ENCODE assay signal across 1 cellular context in the genomic region with DNA sequence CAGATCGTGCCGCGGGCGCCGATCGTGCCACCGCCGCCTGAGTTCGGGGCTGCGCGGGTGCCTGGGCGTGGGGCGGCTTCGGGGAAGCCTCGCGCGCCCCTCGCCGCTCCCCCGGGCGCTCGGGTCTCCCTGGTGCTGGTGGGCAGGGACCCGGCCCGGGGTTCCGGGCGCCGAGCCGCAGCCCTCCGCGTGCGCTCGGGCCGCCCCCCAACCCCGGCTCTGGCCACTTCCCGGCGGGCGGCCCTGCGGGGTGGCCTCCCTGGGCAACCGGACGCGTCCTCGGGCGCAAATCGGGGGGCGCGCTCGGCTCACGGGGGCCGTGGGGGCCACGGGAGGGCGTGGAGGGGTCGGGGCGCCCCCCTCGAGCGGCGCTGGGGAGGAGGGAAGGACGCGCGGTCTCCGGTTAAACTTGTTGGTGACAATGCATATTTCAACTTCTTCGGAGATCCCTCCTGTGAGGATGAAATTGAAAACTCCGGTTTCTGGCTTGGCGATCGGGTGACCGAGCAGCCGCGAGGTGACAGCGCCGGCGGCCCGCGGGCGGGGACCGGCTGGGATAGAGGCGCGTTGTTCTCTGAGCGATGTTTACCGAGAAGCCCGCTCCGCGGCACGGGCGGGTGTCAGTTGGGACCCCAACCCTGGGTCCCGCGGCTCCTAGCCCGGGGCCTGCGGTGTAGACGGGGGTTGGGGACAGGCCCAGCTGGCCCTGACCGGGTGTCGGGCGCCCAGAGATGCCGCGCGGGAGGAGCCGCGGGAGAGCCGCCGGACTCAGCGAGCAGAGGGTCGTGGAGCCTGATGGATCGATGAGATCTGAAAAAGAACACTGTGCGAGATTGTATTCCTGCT.
TF ChIP-seq lines count a peak whose summit lies in the region.

No MANE protein-coding gene starts in this region.

TF ChIP-seq in HepG2, 621 proteins besides CTCF, POLR2A, EP300 and RAD21 (continued from another document and continues in another):
- TF ChIP-seq, protein P1, sequence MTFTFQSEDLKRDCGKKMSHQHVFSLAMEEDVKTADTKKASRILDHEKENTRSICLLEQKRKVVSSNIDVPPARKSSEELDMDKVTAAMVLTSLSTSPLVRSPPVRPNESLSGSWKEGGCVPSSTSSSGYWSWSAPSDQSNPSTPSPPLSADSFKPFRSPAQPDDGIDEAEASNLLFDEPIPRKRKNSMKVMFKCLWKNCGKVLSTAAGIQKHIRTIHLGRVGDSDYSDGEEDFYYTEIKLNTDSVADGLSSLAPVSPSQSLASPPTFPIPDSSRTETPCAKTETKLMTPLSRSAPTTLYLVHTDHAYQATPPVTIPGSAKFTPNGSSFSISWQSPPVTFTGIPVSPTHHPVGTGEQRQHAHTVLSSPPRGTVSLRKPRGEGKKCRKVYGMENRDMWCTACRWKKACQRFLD (CRISPR knock-in tag; IDR thresholded peaks at IDR 0.05; ENCODE audit: borderline replicate concordance) = no peak; the same call in 1 of the 2 replicates
- TF ChIP-seq ZNF44 (CRISPR knock-in tag; IDR thresholded peaks at IDR 0.05) (no peak), ZNF260 (CRISPR knock-in tag; IDR thresholded peaks at IDR 0.05; ENCODE audit: borderline replicate concordance, low read depth) (no peak), NAIF1 (CRISPR knock-in tag; IDR thresholded peaks at IDR 0.05; ENCODE audit: borderline replicate concordance) (no peak), NFE2L1 (CRISPR knock-in tag; IDR thresholded peaks at IDR 0.05; ENCODE audit: borderline replicate concordance) (no peak), ZNF232 (CRISPR knock-in tag; IDR thresholded peaks at IDR 0.05; ENCODE audit: borderline replicate concordance) (no peak), SPEN (CRISPR knock-in tag; IDR thresholded peaks at IDR 0.05; ENCODE audit: low read depth) (no peak), HDAC1 (CRISPR knock-in tag; IDR thresholded peaks at IDR 0.05) (no peak; the same call in 1 of the 2 replicates), CBX1 (IDR thresholded peaks at IDR 0.05; ENCODE audit: low read depth) (no peak), ZNF101 (CRISPR knock-in tag; IDR thresholded peaks at IDR 0.05; ENCODE audit: borderline replicate concordance, low read depth) (no peak), TBX3 (IDR thresholded peaks at IDR 0.05; ENCODE audit: borderline replicate concordance) (no peak), ZNF207 (IDR thresholded peaks at IDR 0.05; ENCODE audit: borderline replicate concordance) (no peak), IRF2 (CRISPR knock-in tag; IDR thresholded peaks at IDR 0.05) (no peak), NR2F1 (CRISPR knock-in tag; IDR thresholded peaks at IDR 0.05) (no peak), PPARG (CRISPR knock-in tag; conservative IDR thresholded peaks at IDR 0.05) (no peak), NFYB (CRISPR knock-in tag; IDR thresholded peaks at IDR 0.05) (no peak), ZNF879 (CRISPR knock-in tag; IDR thresholded peaks at IDR 0.05) (0 out of 2 replicates have a peak, but pooled peaks have one; percentile 36), HOXA5 (CRISPR knock-in tag; IDR thresholded peaks at IDR 0.05) (no peak), MBD4 (IDR thresholded peaks at IDR 0.05; ENCODE audit: borderline replicate concordance, low read length) (no peak), CHCHD3 (CRISPR knock-in tag; IDR thresholded peaks at IDR 0.05) (0 out of 2 replicates have a peak, but pooled peaks have one; percentile 74), HHEX (CRISPR knock-in tag; IDR thresholded peaks at IDR 0.05) (no peak), ZNF749 (CRISPR knock-in tag; IDR thresholded peaks at IDR 0.05; ENCODE audit: borderline replicate concordance) (no peak), HMG20B (CRISPR knock-in tag; conservative IDR thresholded peaks at IDR 0.05) (no peak), NRL (CRISPR knock-in tag; IDR thresholded peaks at IDR 0.05; ENCODE audit: borderline replicate concordance) (no peak; the same call in 1 of the 2 replicates), SNRNP70 (IDR thresholded peaks at IDR 0.05; ENCODE audit: low read depth, low read length) (no peak), MBNL3 (CRISPR knock-in tag; conservative IDR thresholded peaks at IDR 0.05) (no peak), SIX4 (CRISPR knock-in tag; IDR thresholded peaks at IDR 0.05) (no peak), NR2F6 (IDR thresholded peaks at IDR 0.05) (no peak), NR2F6 (CRISPR knock-in tag; IDR thresholded peaks at IDR 0.05) (no peak), NCOA1 (CRISPR knock-in tag; IDR thresholded peaks at IDR 0.05) (peak; percentile 30; the same call in 1 of the 2 replicates), GABPB1 (CRISPR knock-in tag; IDR thresholded peaks at IDR 0.05) (peak; percentile 42; the same call in 1 of the 2 replicates), FOXC1 (CRISPR knock-in tag; IDR thresholded peaks at IDR 0.05; ENCODE audit: borderline replicate concordance) (0 out of 2 replicates have a peak, but pooled peaks have one; percentile 14), ATF1 (CRISPR knock-in tag; IDR thresholded peaks at IDR 0.05) (no peak), MED1 (CRISPR knock-in tag; IDR thresholded peaks at IDR 0.05) (no peak; the same call in 1 of the 2 replicates), GPN1 (CRISPR knock-in tag; IDR thresholded peaks at IDR 0.05; ENCODE audit: borderline replicate concordance) (no peak), ZSCAN9 (CRISPR knock-in tag; IDR thresholded peaks at IDR 0.05; ENCODE audit: borderline replicate concordance) (no peak), KLF6 (CRISPR knock-in tag; IDR thresholded peaks at IDR 0.05) (no peak), ZNF33A (CRISPR knock-in tag; IDR thresholded peaks at IDR 0.05; ENCODE audit: borderline replicate concordance) (no peak), ZNF253 (CRISPR knock-in tag; IDR thresholded peaks at IDR 0.05; ENCODE audit: borderline replicate concordance) (no peak), ZNF891 (CRISPR knock-in tag; IDR thresholded peaks at IDR 0.05) (peak; percentile 71)
- TF ChIP-seq, protein P2, sequence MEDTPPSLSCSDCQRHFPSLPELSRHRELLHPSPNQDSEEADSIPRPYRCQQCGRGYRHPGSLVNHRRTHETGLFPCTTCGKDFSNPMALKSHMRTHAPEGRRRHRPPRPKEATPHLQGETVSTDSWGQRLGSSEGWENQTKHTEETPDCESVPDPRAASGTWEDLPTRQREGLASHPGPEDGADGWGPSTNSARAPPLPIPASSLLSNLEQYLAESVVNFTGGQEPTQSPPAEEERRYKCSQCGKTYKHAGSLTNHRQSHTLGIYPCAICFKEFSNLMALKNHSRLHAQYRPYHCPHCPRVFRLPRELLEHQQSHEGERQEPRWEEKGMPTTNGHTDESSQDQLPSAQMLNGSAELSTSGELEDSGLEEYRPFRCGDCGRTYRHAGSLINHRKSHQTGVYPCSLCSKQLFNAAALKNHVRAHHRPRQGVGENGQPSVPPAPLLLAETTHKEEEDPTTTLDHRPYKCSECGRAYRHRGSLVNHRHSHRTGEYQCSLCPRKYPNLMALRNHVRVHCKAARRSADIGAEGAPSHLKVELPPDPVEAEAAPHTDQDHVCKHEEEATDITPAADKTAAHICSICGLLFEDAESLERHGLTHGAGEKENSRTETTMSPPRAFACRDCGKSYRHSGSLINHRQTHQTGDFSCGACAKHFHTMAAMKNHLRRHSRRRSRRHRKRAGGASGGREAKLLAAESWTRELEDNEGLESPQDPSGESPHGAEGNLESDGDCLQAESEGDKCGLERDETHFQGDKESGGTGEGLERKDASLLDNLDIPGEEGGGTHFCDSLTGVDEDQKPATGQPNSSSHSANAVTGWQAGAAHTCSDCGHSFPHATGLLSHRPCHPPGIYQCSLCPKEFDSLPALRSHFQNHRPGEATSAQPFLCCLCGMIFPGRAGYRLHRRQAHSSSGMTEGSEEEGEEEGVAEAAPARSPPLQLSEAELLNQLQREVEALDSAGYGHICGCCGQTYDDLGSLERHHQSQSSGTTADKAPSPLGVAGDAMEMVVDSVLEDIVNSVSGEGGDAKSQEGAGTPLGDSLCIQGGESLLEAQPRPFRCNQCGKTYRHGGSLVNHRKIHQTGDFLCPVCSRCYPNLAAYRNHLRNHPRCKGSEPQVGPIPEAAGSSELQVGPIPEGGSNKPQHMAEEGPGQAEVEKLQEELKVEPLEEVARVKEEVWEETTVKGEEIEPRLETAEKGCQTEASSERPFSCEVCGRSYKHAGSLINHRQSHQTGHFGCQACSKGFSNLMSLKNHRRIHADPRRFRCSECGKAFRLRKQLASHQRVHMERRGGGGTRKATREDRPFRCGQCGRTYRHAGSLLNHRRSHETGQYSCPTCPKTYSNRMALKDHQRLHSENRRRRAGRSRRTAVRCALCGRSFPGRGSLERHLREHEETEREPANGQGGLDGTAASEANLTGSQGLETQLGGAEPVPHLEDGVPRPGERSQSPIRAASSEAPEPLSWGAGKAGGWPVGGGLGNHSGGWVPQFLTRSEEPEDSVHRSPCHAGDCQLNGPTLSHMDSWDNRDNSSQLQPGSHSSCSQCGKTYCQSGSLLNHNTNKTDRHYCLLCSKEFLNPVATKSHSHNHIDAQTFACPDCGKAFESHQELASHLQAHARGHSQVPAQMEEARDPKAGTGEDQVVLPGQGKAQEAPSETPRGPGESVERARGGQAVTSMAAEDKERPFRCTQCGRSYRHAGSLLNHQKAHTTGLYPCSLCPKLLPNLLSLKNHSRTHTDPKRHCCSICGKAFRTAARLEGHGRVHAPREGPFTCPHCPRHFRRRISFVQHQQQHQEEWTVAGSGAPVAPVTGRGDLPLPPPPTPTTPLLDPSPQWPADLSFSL (CRISPR knock-in tag; IDR thresholded peaks at IDR 0.05) = no peak
- TF ChIP-seq, protein P3, sequence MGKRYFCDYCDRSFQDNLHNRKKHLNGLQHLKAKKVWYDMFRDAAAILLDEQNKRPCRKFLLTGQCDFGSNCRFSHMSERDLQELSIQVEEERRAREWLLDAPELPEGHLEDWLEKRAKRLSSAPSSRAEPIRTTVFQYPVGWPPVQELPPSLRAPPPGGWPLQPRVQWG (CRISPR knock-in tag; IDR thresholded peaks at IDR 0.05; ENCODE audit: borderline replicate concordance, low read depth) = no peak
- TF ChIP-seq, protein P4, sequence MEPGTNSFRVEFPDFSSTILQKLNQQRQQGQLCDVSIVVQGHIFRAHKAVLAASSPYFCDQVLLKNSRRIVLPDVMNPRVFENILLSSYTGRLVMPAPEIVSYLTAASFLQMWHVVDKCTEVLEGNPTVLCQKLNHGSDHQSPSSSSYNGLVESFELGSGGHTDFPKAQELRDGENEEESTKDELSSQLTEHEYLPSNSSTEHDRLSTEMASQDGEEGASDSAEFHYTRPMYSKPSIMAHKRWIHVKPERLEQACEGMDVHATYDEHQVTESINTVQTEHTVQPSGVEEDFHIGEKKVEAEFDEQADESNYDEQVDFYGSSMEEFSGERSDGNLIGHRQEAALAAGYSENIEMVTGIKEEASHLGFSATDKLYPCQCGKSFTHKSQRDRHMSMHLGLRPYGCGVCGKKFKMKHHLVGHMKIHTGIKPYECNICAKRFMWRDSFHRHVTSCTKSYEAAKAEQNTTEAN (CRISPR knock-in tag; conservative IDR thresholded peaks at IDR 0.05) = no peak
- TF ChIP-seq, protein P5, sequence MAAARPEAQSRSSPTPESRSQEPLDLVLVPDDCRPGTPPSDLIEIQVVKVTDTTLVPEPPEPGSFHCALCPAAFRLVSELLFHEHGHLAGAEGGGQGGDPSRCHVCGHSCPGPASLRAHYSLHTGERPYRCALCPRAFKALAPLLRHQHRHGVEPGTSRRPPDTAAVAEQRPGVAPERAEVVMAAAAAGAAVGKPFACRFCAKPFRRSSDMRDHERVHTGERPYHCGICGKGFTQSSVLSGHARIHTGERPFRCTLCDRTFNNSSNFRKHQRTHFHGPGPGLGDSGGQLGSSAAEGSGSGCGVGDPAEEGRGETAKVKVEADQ (CRISPR knock-in tag; IDR thresholded peaks at IDR 0.05; ENCODE audit: borderline replicate concordance) = no peak
- TF ChIP-seq, protein P6, sequence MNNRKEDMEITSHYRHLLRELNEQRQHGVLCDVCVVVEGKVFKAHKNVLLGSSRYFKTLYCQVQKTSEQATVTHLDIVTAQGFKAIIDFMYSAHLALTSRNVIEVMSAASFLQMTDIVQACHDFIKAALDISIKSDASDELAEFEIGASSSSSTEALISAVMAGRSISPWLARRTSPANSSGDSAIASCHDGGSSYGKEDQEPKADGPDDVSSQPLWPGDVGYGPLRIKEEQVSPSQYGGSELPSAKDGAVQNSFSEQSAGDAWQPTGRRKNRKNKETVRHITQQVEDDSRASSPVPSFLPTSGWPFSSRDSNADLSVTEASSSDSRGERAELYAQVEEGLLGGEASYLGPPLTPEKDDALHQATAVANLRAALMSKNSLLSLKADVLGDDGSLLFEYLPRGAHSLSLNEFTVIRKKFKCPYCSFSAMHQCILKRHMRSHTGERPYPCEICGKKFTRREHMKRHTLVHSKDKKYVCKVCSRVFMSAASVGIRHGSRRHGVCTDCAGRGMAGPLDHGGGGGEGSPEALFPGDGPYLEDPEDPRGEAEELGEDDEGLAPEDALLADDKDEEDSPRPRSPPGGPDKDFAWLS (CRISPR knock-in tag; IDR thresholded peaks at IDR 0.05; ENCODE audit: borderline replicate concordance) = 0 out of 2 replicates have a peak, but pooled peaks have one; percentile 27
- TF ChIP-seq, protein P7, sequence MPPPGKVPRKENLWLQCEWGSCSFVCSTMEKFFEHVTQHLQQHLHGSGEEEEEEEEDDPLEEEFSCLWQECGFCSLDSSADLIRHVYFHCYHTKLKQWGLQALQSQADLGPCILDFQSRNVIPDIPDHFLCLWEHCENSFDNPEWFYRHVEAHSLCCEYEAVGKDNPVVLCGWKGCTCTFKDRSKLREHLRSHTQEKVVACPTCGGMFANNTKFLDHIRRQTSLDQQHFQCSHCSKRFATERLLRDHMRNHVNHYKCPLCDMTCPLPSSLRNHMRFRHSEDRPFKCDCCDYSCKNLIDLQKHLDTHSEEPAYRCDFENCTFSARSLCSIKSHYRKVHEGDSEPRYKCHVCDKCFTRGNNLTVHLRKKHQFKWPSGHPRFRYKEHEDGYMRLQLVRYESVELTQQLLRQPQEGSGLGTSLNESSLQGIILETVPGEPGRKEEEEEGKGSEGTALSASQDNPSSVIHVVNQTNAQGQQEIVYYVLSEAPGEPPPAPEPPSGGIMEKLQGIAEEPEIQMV (CRISPR knock-in tag; IDR thresholded peaks at IDR 0.05; ENCODE audit: low read depth) = 0 out of 2 replicates have a peak, but pooled peaks have one; percentile 20
- TF ChIP-seq, protein P8, sequence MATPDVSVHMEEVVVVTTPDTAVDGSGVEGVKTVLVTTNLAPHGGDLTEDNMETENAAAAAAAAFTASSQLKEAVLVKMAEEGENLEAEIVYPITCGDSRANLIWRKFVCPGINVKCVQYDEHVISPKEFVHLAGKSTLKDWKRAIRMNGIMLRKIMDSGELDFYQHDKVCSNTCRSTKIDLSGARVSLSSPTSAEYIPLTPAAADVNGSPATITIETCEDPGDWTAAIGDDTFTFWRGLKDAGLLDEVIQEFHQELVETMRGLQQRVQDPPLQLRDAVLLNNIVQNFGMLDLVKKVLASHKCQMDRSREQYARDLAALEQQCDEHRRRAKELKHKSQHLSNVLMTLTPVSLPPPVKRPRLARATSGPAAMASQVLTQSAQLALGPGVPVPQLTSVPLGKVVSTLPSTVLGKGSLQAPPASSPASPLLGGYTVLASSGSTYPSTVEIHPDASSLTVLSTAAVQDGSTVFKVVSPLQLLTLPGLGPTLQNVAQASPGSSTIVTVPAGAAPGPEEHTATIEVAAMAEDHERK (CRISPR knock-in tag; IDR thresholded peaks at IDR 0.05; ENCODE audit: low read depth) = no peak
- TF ChIP-seq, protein P9, sequence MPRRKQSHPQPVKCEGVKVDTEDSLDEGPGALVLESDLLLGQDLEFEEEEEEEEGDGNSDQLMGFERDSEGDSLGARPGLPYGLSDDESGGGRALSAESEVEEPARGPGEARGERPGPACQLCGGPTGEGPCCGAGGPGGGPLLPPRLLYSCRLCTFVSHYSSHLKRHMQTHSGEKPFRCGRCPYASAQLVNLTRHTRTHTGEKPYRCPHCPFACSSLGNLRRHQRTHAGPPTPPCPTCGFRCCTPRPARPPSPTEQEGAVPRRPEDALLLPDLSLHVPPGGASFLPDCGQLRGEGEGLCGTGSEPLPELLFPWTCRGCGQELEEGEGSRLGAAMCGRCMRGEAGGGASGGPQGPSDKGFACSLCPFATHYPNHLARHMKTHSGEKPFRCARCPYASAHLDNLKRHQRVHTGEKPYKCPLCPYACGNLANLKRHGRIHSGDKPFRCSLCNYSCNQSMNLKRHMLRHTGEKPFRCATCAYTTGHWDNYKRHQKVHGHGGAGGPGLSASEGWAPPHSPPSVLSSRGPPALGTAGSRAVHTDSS (CRISPR knock-in tag; conservative IDR thresholded peaks at IDR 0.05) = no peak
